In genomic region chr14:90302529-90303303, GRCh38 we compare ENCODE assay signal across 16 cellular contexts. TPM values are rescaled to one million over a fixed set of nuclear protein-coding genes. Genes with fewer than 3 reads are reported as not detected.
DNase-seq lines count a peak whose midpoint lies in the region; ATAC-seq and TF ChIP-seq lines count a peak whose summit lies in the region.
"Had no signal": no experiment of that assay in that cellular context is flagged by ENCODE, and none has a peak within 500 bp of the region (broad histone marks: within the 10 kb centered on the region; RNA-seq: fewer than 3 reads in every experiment).

No MANE protein-coding gene starts in this region.

- H3K27me3 Mint-ChIP-seq in natural killer cell (ENCODE audit: low read depth in 2 of 2): no peaks in the 10 kb centered on the region
- H3K27me3 Mint-ChIP-seq in natural killer cell treated with Interleukin-12 subunit alpha and Interleukin-12 subunit beta and Interleukin-15 and Interleukin-18, amount 100 ng/mL, for 72 hours: no peaks in the 10 kb centered on the region
- H3K27me3 Mint-ChIP-seq: activated naive CD4-positive, alpha-beta T cell treated with anti-CD3 and anti-CD28 coated beads, Interleukin-2, amount 10 ng/mL, durations not matched to agents 7 days and 5 days had no signal

- intact Hi-C loops in natural killer cell (cut with micrococcal nuclease): no loop called here

- TF ChIP-seq CTCF in natural killer cell (IDR thresholded peaks at IDR 0.05): no peak

- DNase-seq in natural killer cell: no peak
- no peak for DNase-seq in natural killer cell treated with Interleukin-12 subunit alpha and Interleukin-12 subunit beta and Interleukin-15 and Interleukin-18, amount 100 ng/mL, for 72 hours (ENCODE audit: low spot score)
- DNase-seq in NCI-H2227 treated with DMSO at 0.1 percent for 48 hours (lab: John Stamatoyannopoulos, UW): no peak
- DNase-seq in MV-4-11 (lab: John Stamatoyannopoulos, UW): no peak
- DNase-seq in stimulated activated CD4-positive, alpha-beta T cell treated with anti-CD3 and anti-CD28 coated beads, Interleukin-4, amount 100 ng/mL, for 1 hour: no peak
- DNase-seq: activated CD8-positive, alpha-beta memory T cell treated with anti-CD3 and anti-CD28 coated beads, Interleukin-2, amount 50 U/mL, for 48 hours; activated naive CD4-positive, alpha-beta T cell treated with anti-CD3 and anti-CD28 coated beads, Interleukin-2, amount 10 ng/mL, durations not matched to agents 7 days and 5 days; central memory CD4-positive, alpha-beta T cell; GF-D8; left lung; NCI-H345; stimulated activated CD4-positive, alpha-beta T cell treated with anti-CD3 and anti-CD28 coated beads, Interleukin-4, amount 100 ng/mL, for 24 hours had no signal

- H3K9me3 ChIP-seq in endocrine pancreas (ENCODE audit: control insufficient read depth, low read length) (no peaks in the 10 kb centered on the region), muscle layer of duodenum (ENCODE audit: control insufficient read depth in 1 of 2, low read length in 2 of 2) (no peaks in the 10 kb centered on the region)
- H3K9me3 ChIP-seq: left lung had no signal

- H3K27ac Mint-ChIP-seq in natural killer cell: peak overlapping the region; percentile 0 to 21
- H3K27ac Mint-ChIP-seq in natural killer cell treated with Interleukin-12 subunit alpha and Interleukin-12 subunit beta and Interleukin-15 and Interleukin-18, amount 100 ng/mL, for 72 hours: peak overlapping the region in 1 of 2 donors; percentile 24
- H3K27ac Mint-ChIP-seq: activated naive CD4-positive, alpha-beta T cell treated with anti-CD3 and anti-CD28 coated beads, Interleukin-2, amount 10 ng/mL, durations not matched to agents 7 days and 5 days had no signal

- H3K36me3 ChIP-seq in endocrine pancreas (ENCODE audit: control insufficient read depth, insufficient read depth, low read length) (no peaks in the 10 kb centered on the region), muscle layer of duodenum (ENCODE audit: control insufficient read depth in 1 of 2, insufficient read depth in 2 of 2, low read length in 2 of 2) (peaks cover 21 to 23% of the 10 kb centered on the region in 2 donors)

- peak overlapping the region; percentile 16 for H3K9ac ChIP-seq in endocrine pancreas (ENCODE audit: control insufficient read depth, insufficient read depth, low read length)

- peak overlapping the region; percentile 19 for H3K27ac ChIP-seq in muscle layer of duodenum (ENCODE audit: low read length)
- H3K27ac ChIP-seq: left lung had no signal

- ATAC-seq in natural killer cell (no peak), HG02623 (IDR thresholded peaks at IDR 0.05; ENCODE audit: unreplicated experiment) (no peak)
- ATAC-seq in natural killer cell treated with Interleukin-12 subunit alpha and Interleukin-12 subunit beta and Interleukin-15 and Interleukin-18, amount 100 ng/mL, for 72 hours: no peak

- H3K4me1 Mint-ChIP-seq in natural killer cell: peaks cover 11 to 18% of the 10 kb centered on the region in 2 donors
- peaks cover 13 to 18% of the 10 kb centered on the region in 2 donors for H3K4me1 Mint-ChIP-seq in natural killer cell treated with Interleukin-12 subunit alpha and Interleukin-12 subunit beta and Interleukin-15 and Interleukin-18, amount 100 ng/mL, for 72 hours (ENCODE audit: low read depth in 2 of 2)

- no peak overlapping the region for H3K4me3 Mint-ChIP-seq in natural killer cell
- no peak overlapping the region for H3K4me3 Mint-ChIP-seq in natural killer cell treated with Interleukin-12 subunit alpha and Interleukin-12 subunit beta and Interleukin-15 and Interleukin-18, amount 100 ng/mL, for 72 hours
- H3K4me3 Mint-ChIP-seq: activated naive CD4-positive, alpha-beta T cell treated with anti-CD3 and anti-CD28 coated beads, Interleukin-2, amount 10 ng/mL, durations not matched to agents 7 days and 5 days had no signal

- H3K4me1 ChIP-seq in endocrine pancreas (ENCODE audit: control insufficient read depth, insufficient read depth, low read length) (peaks cover 18% of the 10 kb centered on the region), muscle layer of duodenum (ENCODE audit: control insufficient read depth in 1 of 2, insufficient read depth in 2 of 2, low read length in 2 of 2) (peaks cover 0 to 19% of the 10 kb centered on the region in 2 donors)

- H3K27me3 ChIP-seq in endocrine pancreas (ENCODE audit: control insufficient read depth, insufficient read depth, low read length) (no peaks in the 10 kb centered on the region), muscle layer of duodenum (ENCODE audit: low read depth, low read length) (no peaks in the 10 kb centered on the region)
- H3K27me3 ChIP-seq: left lung had no signal

- H3K9me3 Mint-ChIP-seq in natural killer cell: no peaks in the 10 kb centered on the region
- no peaks in the 10 kb centered on the region for H3K9me3 Mint-ChIP-seq in natural killer cell treated with Interleukin-12 subunit alpha and Interleukin-12 subunit beta and Interleukin-15 and Interleukin-18, amount 100 ng/mL, for 72 hours

- H3K4me3 ChIP-seq in endocrine pancreas (ENCODE audit: control insufficient read depth, insufficient read depth, low read length) (no peak overlapping the region), muscle layer of duodenum (ENCODE audit: low read depth in 1 of 2, low read length in 2 of 2) (peak overlapping the region in 1 of 2 donors; percentile 13)
- H3K4me3 ChIP-seq: left lung, SK-N-MC had no signal

- H3K36me3 Mint-ChIP-seq in natural killer cell: peaks cover 13% of the 10 kb centered on the region
- H3K36me3 Mint-ChIP-seq in natural killer cell treated with Interleukin-12 subunit alpha and Interleukin-12 subunit beta and Interleukin-15 and Interleukin-18, amount 100 ng/mL, for 72 hours: peaks cover 32% of the 10 kb centered on the region

RNA-seq across cellular contexts. Expression of gene NRDE2, which starts 29.0 kb away (rescaled TPM):
- 10 to 100 TPM; 32.6 to 46.3 (median 40.7) TPM for total RNA-seq in natural killer cell
- total RNA-seq in natural killer cell treated with Interleukin-12 subunit alpha and Interleukin-12 subunit beta and Interleukin-15 and Interleukin-18, amount 100 ng/mL, for 72 hours: 10 to 100 TPM; 20.2 to 49.6 TPM

RNA-seq across cellular contexts. Expression of gene PSMC1, which starts 46.4 kb away (rescaled TPM):
- total RNA-seq in natural killer cell: 10 to 100 TPM; 84.1 to 97.1 (median 93.1) TPM
- 100 to 1,000 TPM; 142 to 145 TPM for total RNA-seq in natural killer cell treated with Interleukin-12 subunit alpha and Interleukin-12 subunit beta and Interleukin-15 and Interleukin-18, amount 100 ng/mL, for 72 hours
